ENCODE assay signal across 11 cellular contexts in genomic region chr16:7124242-7124641, GRCh38.
"Had no signal": no experiment of that assay in that cellular context is flagged by ENCODE, and none has a peak within 500 bp of the region (broad histone marks: within the 10 kb centered on the region; RNA-seq: fewer than 3 reads in every experiment).

No MANE protein-coding gene starts in this region.

- H3K9me3 ChIP-seq: HAP-1 had no signal

- FAIRE-seq: H1, H54 had no signal

- H3K27ac ChIP-seq: GM23248 had no signal

- H3K4me3 ChIP-seq: GM23248, GM23338, HAP-1 had no signal

- H2AFZ ChIP-seq: GM23248, GM23338 had no signal

- H3K36me3 ChIP-seq: HAP-1 had no signal

- DNase-seq: GM23248, GOT3, H7, H9, HCEC 1CT, HFFc6 had no signal

- ATAC-seq: GM23338, HCT116 had no signal

- H3K4me2 ChIP-seq: GM23338 had no signal

- H3K4me1 ChIP-seq: HAP-1 had no signal

- H3K9ac ChIP-seq: GM23248 had no signal
